39 cellular contexts compared by ENCODE assay signal in genomic region chr2:119461811-119462210, GRCh38. TPM values are rescaled to one million over a fixed set of nuclear protein-coding genes. Genes with fewer than 3 reads are reported as not detected.
"Had no signal": no experiment of that assay in that cellular context is flagged by ENCODE, and none has a peak within 500 bp of the region (broad histone marks: within the 10 kb centered on the region; RNA-seq: fewer than 3 reads in every experiment).

No MANE protein-coding gene starts in this region.

- H3K4me1 ChIP-seq: ascending aorta had no signal

- H3K9me3 Mint-ChIP-seq: activated B cell treated with CpG ODN at 0.5 μM for 24 hours; activated CD4-positive, alpha-beta memory T cell treated with anti-CD3 and anti-CD28 coated beads for 36 hours; activated CD4-positive, alpha-beta T cell treated with anti-CD3 and anti-CD28 coated beads, Interleukin-2, amount 10 ng/mL, durations not matched to agents 24 days and 14 days; activated CD8-positive, alpha-beta T cell treated with anti-CD3 and anti-CD28 coated beads for 36 hours; activated naive CD4-positive, alpha-beta T cell treated with anti-CD3 and anti-CD28 coated beads for 36 hours; activated naive CD4-positive, alpha-beta T cell treated with anti-CD3 and anti-CD28 coated beads, Interleukin-2, amount 50 U/mL, for 72 hours; activated naive CD8-positive, alpha-beta T cell treated with anti-CD3 and anti-CD28 coated beads for 36 hours; activated T-cell treated with anti-CD3 and anti-CD28 coated beads, Interleukin-2, amount 50 U/mL, for 4 hours; activated T-cell treated with anti-CD3 and anti-CD28 coated beads, Interleukin-2, amount 50 U/mL, for 72 hours; activated T-helper 1 cell treated with anti-CD3 and anti-CD28 coated beads, Interleukin-12 subunit alpha, Interleukin-12 subunit beta, Interleukin-2, Interleukin-4 antibody, amounts not matched to agents 30 ng/mL and 10 ng/mL and 1 ng/mL, durations not matched to agents 14 hours and 24 hours and 36 hours; activated T-helper 17 cell treated with anti-CD3 and anti-CD28 coated beads, Interleukin-2, amount 50 U/mL, for 72 hours; brain; central memory CD8-positive, alpha-beta T cell; T-helper 1 cell treated with Interleukin-12 subunit alpha and Interleukin-12 subunit beta and Interleukin-4 antibody, amounts not matched to agents 30 μg/mL and 1 μg/mL, for 36 hours; T-helper 2 cell treated with Interferon-gamma antibody and Interleukin-4, amounts not matched to agents 5 μg/mL and 100 μg/mL, for 36 hours had no signal

- H3K36me3 Mint-ChIP-seq: activated CD4-positive, alpha-beta memory T cell treated with anti-CD3 and anti-CD28 coated beads for 36 hours; activated naive CD4-positive, alpha-beta T cell treated with anti-CD3 and anti-CD28 coated beads, Interleukin-2, amount 50 U/mL, for 72 hours; activated naive CD8-positive, alpha-beta T cell treated with anti-CD3 and anti-CD28 coated beads for 36 hours; brain had no signal

- H3K27ac Mint-ChIP-seq: activated B cell treated with CpG ODN at 0.5 μM for 24 hours; activated CD4-positive, alpha-beta memory T cell treated with anti-CD3 and anti-CD28 coated beads for 36 hours; activated CD4-positive, alpha-beta T cell treated with anti-CD3 and anti-CD28 coated beads, Interleukin-2, amount 10 ng/mL, durations not matched to agents 24 days and 14 days; activated CD8-positive, alpha-beta T cell treated with anti-CD3 and anti-CD28 coated beads for 36 hours; activated naive CD4-positive, alpha-beta T cell treated with anti-CD3 and anti-CD28 coated beads for 36 hours; activated naive CD4-positive, alpha-beta T cell treated with anti-CD3 and anti-CD28 coated beads, Interleukin-2, amount 50 U/mL, for 72 hours; activated naive CD8-positive, alpha-beta T cell treated with anti-CD3 and anti-CD28 coated beads for 36 hours; activated T-helper 1 cell treated with anti-CD3 and anti-CD28 coated beads, Interleukin-12 subunit alpha, Interleukin-12 subunit beta, Interleukin-2, Interleukin-4 antibody, amounts not matched to agents 30 ng/mL and 10 ng/mL and 1 ng/mL, durations not matched to agents 14 hours and 24 hours and 36 hours; activated T-helper 17 cell treated with anti-CD3 and anti-CD28 coated beads, Interleukin-2, amount 50 U/mL, for 72 hours; brain; T-helper 1 cell treated with Interleukin-12 subunit alpha and Interleukin-12 subunit beta and Interleukin-4 antibody, amounts not matched to agents 30 μg/mL and 1 μg/mL, for 36 hours; T-helper 2 cell treated with Interferon-gamma antibody and Interleukin-4, amounts not matched to agents 5 μg/mL and 100 μg/mL, for 36 hours had no signal

- H3K27ac ChIP-seq: ascending aorta, cardiac muscle cell, VCaP had no signal

- H3K27me3 ChIP-seq: ascending aorta, cardiac muscle cell had no signal

- DNase-seq: activated B cell treated with CpG ODN at 0.5 μM for 24 hours; activated CD4-positive, alpha-beta memory T cell treated with anti-CD3 and anti-CD28 coated beads for 36 hours; activated CD4-positive, alpha-beta T cell treated with anti-CD3 and anti-CD28 coated beads for 4 hours; activated CD4-positive, alpha-beta T cell treated with anti-CD3 and anti-CD28 coated beads, Interleukin-2, amount 10 ng/mL, durations not matched to agents 24 days and 14 days; activated CD4-positive, alpha-beta T cell treated with anti-CD3 and anti-CD28 coated beads, Interleukin-2, amount 50 U/mL, for 1 hour; activated CD4-positive, alpha-beta T cell treated with anti-CD3 and anti-CD28 coated beads, Interleukin-2, amount 50 U/mL, for 4 hours; activated CD4-positive, CD25-positive, alpha-beta regulatory T cell treated with anti-CD3 and anti-CD28 coated beads, Interleukin-2, amount 50 U/mL, for 72 hours; activated CD8-positive, alpha-beta memory T cell treated with anti-CD3 and anti-CD28 coated beads, Interleukin-2, amount 50 U/mL, for 4 hours; activated CD8-positive, alpha-beta T cell treated with anti-CD3 and anti-CD28 coated beads for 36 hours; activated effector memory CD4-positive, alpha-beta T cell treated with anti-CD3 and anti-CD28 coated beads, Interleukin-2, amount 50 U/mL, for 16 hours; activated gamma-delta T cell treated with Interleukin-2 at 50 U/mL for 16 hours; activated naive CD4-positive, alpha-beta T cell; activated naive CD4-positive, alpha-beta T cell treated with anti-CD3 and anti-CD28 coated beads for 36 hours; activated naive CD4-positive, alpha-beta T cell treated with anti-CD3 and anti-CD28 coated beads, Interleukin-2, amount 50 U/mL, for 16 hours; activated naive CD8-positive, alpha-beta T cell treated with anti-CD3 and anti-CD28 coated beads for 36 hours; activated T-cell treated with anti-CD3 and anti-CD28 coated beads for 4 hours; activated T-cell treated with anti-CD3 and anti-CD28 coated beads, Interleukin-2, amount 50 U/mL, for 1 hour; activated T-cell treated with anti-CD3 and anti-CD28 coated beads, Interleukin-2, amount 50 U/mL, for 4 hours; activated T-cell treated with anti-CD3 and anti-CD28 coated beads, Interleukin-2, amount 50 U/mL, for 72 hours; amygdala; anterior cingulate cortex; caudate nucleus; SW 1271; T-helper 1 cell; T-helper 2 cell; T-helper 9 cell had no signal

- H3K4me3 Mint-ChIP-seq: activated B cell treated with CpG ODN at 0.5 μM for 24 hours; activated CD4-positive, alpha-beta memory T cell treated with anti-CD3 and anti-CD28 coated beads for 36 hours; activated CD4-positive, alpha-beta T cell treated with anti-CD3 and anti-CD28 coated beads, Interleukin-2, amount 10 ng/mL, durations not matched to agents 24 days and 14 days; activated CD8-positive, alpha-beta T cell treated with anti-CD3 and anti-CD28 coated beads for 36 hours; activated naive CD4-positive, alpha-beta T cell treated with anti-CD3 and anti-CD28 coated beads for 36 hours; activated naive CD8-positive, alpha-beta T cell treated with anti-CD3 and anti-CD28 coated beads for 36 hours; activated T-cell treated with anti-CD3 and anti-CD28 coated beads, Interleukin-2, amount 50 U/mL, for 4 hours; activated T-cell treated with anti-CD3 and anti-CD28 coated beads, Interleukin-2, amount 50 U/mL, for 72 hours; activated T-helper 1 cell treated with anti-CD3 and anti-CD28 coated beads, Interleukin-12 subunit alpha, Interleukin-12 subunit beta, Interleukin-2, Interleukin-4 antibody, amounts not matched to agents 30 ng/mL and 10 ng/mL and 1 ng/mL, durations not matched to agents 14 hours and 24 hours and 36 hours; activated T-helper 17 cell treated with anti-CD3 and anti-CD28 coated beads, Interleukin-2, amount 50 U/mL, for 72 hours; brain; central memory CD8-positive, alpha-beta T cell; T-helper 1 cell treated with Interleukin-12 subunit alpha and Interleukin-12 subunit beta and Interleukin-4 antibody, amounts not matched to agents 30 μg/mL and 1 μg/mL, for 36 hours; T-helper 2 cell treated with Interferon-gamma antibody and Interleukin-4, amounts not matched to agents 5 μg/mL and 100 μg/mL, for 36 hours had no signal

- H3K27me3 Mint-ChIP-seq: activated CD4-positive, alpha-beta memory T cell treated with anti-CD3 and anti-CD28 coated beads for 36 hours; activated CD4-positive, alpha-beta T cell treated with anti-CD3 and anti-CD28 coated beads, Interleukin-2, amount 10 ng/mL, durations not matched to agents 24 days and 14 days; activated CD8-positive, alpha-beta T cell treated with anti-CD3 and anti-CD28 coated beads for 36 hours; central memory CD8-positive, alpha-beta T cell had no signal

- H3K4me1 Mint-ChIP-seq: activated B cell treated with CpG ODN at 0.5 μM for 24 hours; activated CD4-positive, alpha-beta T cell treated with anti-CD3 and anti-CD28 coated beads, Interleukin-2, amount 10 ng/mL, durations not matched to agents 24 days and 14 days; activated naive CD8-positive, alpha-beta T cell treated with anti-CD3 and anti-CD28 coated beads for 36 hours; activated T-helper 17 cell treated with anti-CD3 and anti-CD28 coated beads, Interleukin-2, amount 50 U/mL, for 72 hours; brain; central memory CD8-positive, alpha-beta T cell had no signal

- ATAC-seq: activated CD8-positive, alpha-beta T cell treated with anti-CD3 and anti-CD28 coated beads for 36 hours; activated naive CD4-positive, alpha-beta T cell treated with anti-CD3 and anti-CD28 coated beads, Interleukin-2, amount 50 U/mL, for 72 hours; activated T-cell treated with anti-CD3 and anti-CD28 coated beads, Interleukin-2, amount 50 U/mL, for 4 hours; activated T-cell treated with anti-CD3 and anti-CD28 coated beads, Interleukin-2, amount 50 U/mL, for 72 hours; activated T-helper 17 cell treated with anti-CD3 and anti-CD28 coated beads, Interleukin-2, amount 50 U/mL, for 72 hours had no signal

- FAIRE-seq: bronchial epithelial cell, TTC549 had no signal

- H3K4me3 ChIP-seq: ascending aorta, cardiac muscle cell had no signal

- H3K36me3 ChIP-seq: ascending aorta, cardiac muscle cell had no signal

- H3K9me3 ChIP-seq: ascending aorta had no signal

RNA-seq across cellular contexts. Expression of gene TMEM37, which starts 30.2 kb away (rescaled TPM):
- total RNA-seq: activated CD4-positive, alpha-beta memory T cell treated with anti-CD3 and anti-CD28 coated beads for 36 hours; activated CD4-positive, alpha-beta T cell treated with anti-CD3 and anti-CD28 coated beads, Interleukin-2, amount 10 ng/mL, durations not matched to agents 24 days and 14 days; activated CD8-positive, alpha-beta memory T cell treated with anti-CD3 and anti-CD28 coated beads for 36 hours; activated CD8-positive, alpha-beta T cell treated with anti-CD3 and anti-CD28 coated beads for 36 hours; activated naive CD4-positive, alpha-beta T cell treated with anti-CD3 and anti-CD28 coated beads for 36 hours; activated naive CD4-positive, alpha-beta T cell treated with anti-CD3 and anti-CD28 coated beads, Interleukin-2, amount 50 U/mL, for 72 hours; activated naive CD8-positive, alpha-beta T cell treated with anti-CD3 and anti-CD28 coated beads for 36 hours; activated T-cell treated with anti-CD3 and anti-CD28 coated beads, Interleukin-2, amount 50 U/mL, for 72 hours; activated T-helper 1 cell treated with anti-CD3 and anti-CD28 coated beads, Interleukin-12 subunit alpha, Interleukin-12 subunit beta, Interleukin-2, Interleukin-4 antibody, amounts not matched to agents 30 ng/mL and 10 ng/mL and 1 ng/mL, durations not matched to agents 14 hours and 24 hours and 36 hours; activated T-helper 17 cell treated with anti-CD3 and anti-CD28 coated beads, Interleukin-2, amount 50 U/mL, for 72 hours; bronchial epithelial cell had no signal
